1 cellular context compared by ENCODE assay signal in the genomic region with DNA sequence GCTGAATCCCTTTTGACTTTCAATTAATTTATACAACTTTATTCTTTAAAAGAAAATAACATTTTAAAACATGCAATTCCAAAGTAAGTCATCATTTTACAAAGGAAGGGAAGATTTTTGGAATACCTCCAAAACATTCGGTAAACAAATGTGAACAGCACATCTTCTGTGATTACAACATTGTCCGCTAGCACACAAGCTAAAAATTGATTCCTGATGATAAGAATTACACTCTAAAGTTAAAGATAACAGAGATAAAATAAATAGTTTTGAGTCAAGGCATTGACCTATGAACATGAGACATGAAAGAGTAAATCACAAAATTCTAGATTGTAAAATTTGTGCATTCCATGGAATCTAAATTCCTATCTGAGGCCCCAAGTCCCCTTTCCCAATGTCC.
TF ChIP-seq lines count a peak whose summit lies in the region.

No MANE protein-coding gene starts in this region.

TF ChIP-seq in HepG2, 621 proteins besides CTCF, POLR2A, EP300 and RAD21:
- TF ChIP-seq ZNF331 (CRISPR knock-in tag; IDR thresholded peaks at IDR 0.05) (no peak), ZNF510 (CRISPR knock-in tag; IDR thresholded peaks at IDR 0.05; ENCODE audit: low read depth) (no peak), GABPA (IDR thresholded peaks at IDR 0.05; ENCODE audit: low read depth, low read length) (no peak), GABPA (CRISPR knock-in tag; IDR thresholded peaks at IDR 0.05; ENCODE audit: low read depth) (no peak), ZNF792 (CRISPR knock-in tag; IDR thresholded peaks at IDR 0.05) (no peak), NCOA2 (CRISPR knock-in tag; IDR thresholded peaks at IDR 0.05) (peak; percentile 43), ZNF879 (CRISPR knock-in tag; IDR thresholded peaks at IDR 0.05) (no peak), ZNF766 (CRISPR knock-in tag; IDR thresholded peaks at IDR 0.05; ENCODE audit: borderline replicate concordance) (no peak), TGIF2 (CRISPR knock-in tag; IDR thresholded peaks at IDR 0.05) (no peak), FOXP1 (IDR thresholded peaks at IDR 0.05) (no peak), FOXP1 (CRISPR knock-in tag; IDR thresholded peaks at IDR 0.05) (peak; percentile 7; the same call in 1 of the 2 replicates), HDAC2 (CRISPR knock-in tag; IDR thresholded peaks at IDR 0.05) (0 out of 2 replicates have a peak, but pooled peaks have one; percentile 12), RBM22 (optimal IDR thresholded peaks at IDR 0.05; ENCODE audit: low read length) (no peak), CREM (IDR thresholded peaks at IDR 0.05) (peak; percentile 44; the same call in 1 of the 2 replicates), CREM (CRISPR knock-in tag; IDR thresholded peaks at IDR 0.05) (no peak), SRSF1 (optimal IDR thresholded peaks at IDR 0.05; ENCODE audit: low read depth, low read length) (no peak), ZNF616 (CRISPR knock-in tag; IDR thresholded peaks at IDR 0.05; ENCODE audit: low read depth) (no peak), KDM1A (CRISPR knock-in tag; IDR thresholded peaks at IDR 0.05) (no peak), ZNF335 (CRISPR knock-in tag; IDR thresholded peaks at IDR 0.05) (no peak), SOX6 (IDR thresholded peaks at IDR 0.05) (no peak), SOX6 (CRISPR knock-in tag; IDR thresholded peaks at IDR 0.05) (peak; percentile 46; the same call in 1 of the 2 replicates), TCF7L2 (IDR thresholded peaks at IDR 0.05; ENCODE audit: low read depth, low read length) (peak; percentile 38; the same call in 1 of the 2 replicates), GATAD2A (CRISPR knock-in tag; IDR thresholded peaks at IDR 0.05) (peak; percentile 30; the same call in 1 of the 2 replicates), TCF7 (IDR thresholded peaks at IDR 0.05; ENCODE audit: low read depth) (peak; percentile 32; the same call in 1 of the 2 replicates), ZFP82 (CRISPR knock-in tag; IDR thresholded peaks at IDR 0.05; ENCODE audit: borderline replicate concordance) (no peak), ZNF562 (CRISPR knock-in tag; IDR thresholded peaks at IDR 0.05; ENCODE audit: borderline replicate concordance) (no peak)
- TF ChIP-seq, protein P1, sequence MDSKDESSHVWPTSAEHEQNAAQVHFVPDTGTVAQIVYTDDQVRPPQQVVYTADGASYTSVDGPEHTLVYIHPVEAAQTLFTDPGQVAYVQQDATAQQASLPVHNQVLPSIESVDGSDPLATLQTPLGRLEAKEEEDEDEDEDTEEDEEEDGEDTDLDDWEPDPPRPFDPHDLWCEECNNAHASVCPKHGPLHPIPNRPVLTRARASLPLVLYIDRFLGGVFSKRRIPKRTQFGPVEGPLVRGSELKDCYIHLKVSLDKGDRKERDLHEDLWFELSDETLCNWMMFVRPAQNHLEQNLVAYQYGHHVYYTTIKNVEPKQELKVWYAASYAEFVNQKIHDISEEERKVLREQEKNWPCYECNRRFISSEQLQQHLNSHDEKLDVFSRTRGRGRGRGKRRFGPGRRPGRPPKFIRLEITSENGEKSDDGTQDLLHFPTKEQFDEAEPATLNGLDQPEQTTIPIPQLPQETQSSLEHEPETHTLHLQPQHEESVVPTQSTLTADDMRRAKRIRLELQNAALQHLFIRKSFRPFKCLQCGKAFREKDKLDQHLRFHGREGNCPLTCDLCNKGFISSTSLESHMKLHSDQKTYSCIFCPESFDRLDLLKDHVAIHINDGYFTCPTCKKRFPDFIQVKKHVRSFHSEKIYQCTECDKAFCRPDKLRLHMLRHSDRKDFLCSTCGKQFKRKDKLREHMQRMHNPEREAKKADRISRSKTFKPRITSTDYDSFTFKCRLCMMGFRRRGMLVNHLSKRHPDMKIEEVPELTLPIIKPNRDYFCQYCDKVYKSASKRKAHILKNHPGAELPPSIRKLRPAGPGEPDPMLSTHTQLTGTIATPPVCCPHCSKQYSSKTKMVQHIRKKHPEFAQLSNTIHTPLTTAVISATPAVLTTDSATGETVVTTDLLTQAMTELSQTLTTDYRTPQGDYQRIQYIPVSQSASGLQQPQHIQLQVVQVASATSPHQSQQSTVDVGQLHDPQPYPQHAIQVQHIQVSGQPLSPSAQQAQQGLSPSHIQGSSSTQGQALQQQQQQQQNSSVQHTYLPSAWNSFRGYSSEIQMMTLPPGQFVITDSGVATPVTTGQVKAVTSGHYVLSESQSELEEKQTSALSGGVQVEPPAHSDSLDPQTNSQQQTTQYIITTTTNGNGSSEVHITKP (CRISPR knock-in tag; IDR thresholded peaks at IDR 0.05; ENCODE audit: low read depth): no peak
- TF ChIP-seq, protein P2, sequence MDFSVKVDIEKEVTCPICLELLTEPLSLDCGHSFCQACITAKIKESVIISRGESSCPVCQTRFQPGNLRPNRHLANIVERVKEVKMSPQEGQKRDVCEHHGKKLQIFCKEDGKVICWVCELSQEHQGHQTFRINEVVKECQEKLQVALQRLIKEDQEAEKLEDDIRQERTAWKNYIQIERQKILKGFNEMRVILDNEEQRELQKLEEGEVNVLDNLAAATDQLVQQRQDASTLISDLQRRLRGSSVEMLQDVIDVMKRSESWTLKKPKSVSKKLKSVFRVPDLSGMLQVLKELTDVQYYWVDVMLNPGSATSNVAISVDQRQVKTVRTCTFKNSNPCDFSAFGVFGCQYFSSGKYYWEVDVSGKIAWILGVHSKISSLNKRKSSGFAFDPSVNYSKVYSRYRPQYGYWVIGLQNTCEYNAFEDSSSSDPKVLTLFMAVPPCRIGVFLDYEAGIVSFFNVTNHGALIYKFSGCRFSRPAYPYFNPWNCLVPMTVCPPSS (IDR thresholded peaks at IDR 0.05): no peak
- TF ChIP-seq, protein P3, sequence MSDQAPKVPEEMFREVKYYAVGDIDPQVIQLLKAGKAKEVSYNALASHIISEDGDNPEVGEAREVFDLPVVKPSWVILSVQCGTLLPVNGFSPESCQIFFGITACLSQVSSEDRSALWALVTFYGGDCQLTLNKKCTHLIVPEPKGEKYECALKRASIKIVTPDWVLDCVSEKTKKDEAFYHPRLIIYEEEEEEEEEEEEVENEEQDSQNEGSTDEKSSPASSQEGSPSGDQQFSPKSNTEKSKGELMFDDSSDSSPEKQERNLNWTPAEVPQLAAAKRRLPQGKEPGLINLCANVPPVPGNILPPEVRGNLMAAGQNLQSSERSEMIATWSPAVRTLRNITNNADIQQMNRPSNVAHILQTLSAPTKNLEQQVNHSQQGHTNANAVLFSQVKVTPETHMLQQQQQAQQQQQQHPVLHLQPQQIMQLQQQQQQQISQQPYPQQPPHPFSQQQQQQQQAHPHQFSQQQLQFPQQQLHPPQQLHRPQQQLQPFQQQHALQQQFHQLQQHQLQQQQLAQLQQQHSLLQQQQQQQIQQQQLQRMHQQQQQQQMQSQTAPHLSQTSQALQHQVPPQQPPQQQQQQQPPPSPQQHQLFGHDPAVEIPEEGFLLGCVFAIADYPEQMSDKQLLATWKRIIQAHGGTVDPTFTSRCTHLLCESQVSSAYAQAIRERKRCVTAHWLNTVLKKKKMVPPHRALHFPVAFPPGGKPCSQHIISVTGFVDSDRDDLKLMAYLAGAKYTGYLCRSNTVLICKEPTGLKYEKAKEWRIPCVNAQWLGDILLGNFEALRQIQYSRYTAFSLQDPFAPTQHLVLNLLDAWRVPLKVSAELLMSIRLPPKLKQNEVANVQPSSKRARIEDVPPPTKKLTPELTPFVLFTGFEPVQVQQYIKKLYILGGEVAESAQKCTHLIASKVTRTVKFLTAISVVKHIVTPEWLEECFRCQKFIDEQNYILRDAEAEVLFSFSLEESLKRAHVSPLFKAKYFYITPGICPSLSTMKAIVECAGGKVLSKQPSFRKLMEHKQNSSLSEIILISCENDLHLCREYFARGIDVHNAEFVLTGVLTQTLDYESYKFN (CRISPR knock-in tag; conservative IDR thresholded peaks at IDR 0.05): 0 out of 2 replicates have a peak, but pooled peaks have one; percentile 37
- TF ChIP-seq, protein P4, sequence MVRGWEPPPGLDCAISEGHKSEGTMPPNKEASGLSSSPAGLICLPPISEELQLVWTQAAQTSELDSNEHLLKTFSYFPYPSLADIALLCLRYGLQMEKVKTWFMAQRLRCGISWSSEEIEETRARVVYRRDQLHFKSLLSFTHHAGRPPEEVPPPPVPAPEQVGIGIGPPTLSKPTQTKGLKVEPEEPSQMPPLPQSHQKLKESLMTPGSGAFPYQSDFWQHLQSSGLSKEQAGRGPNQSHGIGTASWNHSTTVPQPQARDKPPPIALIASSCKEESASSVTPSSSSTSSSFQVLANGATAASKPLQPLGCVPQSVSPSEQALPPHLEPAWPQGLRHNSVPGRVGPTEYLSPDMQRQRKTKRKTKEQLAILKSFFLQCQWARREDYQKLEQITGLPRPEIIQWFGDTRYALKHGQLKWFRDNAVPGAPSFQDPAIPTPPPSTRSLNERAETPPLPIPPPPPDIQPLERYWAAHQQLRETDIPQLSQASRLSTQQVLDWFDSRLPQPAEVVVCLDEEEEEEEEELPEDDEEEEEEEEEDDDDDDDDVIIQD (CRISPR knock-in tag; IDR thresholded peaks at IDR 0.05; ENCODE audit: low read depth): no peak
- TF ChIP-seq, protein P5, sequence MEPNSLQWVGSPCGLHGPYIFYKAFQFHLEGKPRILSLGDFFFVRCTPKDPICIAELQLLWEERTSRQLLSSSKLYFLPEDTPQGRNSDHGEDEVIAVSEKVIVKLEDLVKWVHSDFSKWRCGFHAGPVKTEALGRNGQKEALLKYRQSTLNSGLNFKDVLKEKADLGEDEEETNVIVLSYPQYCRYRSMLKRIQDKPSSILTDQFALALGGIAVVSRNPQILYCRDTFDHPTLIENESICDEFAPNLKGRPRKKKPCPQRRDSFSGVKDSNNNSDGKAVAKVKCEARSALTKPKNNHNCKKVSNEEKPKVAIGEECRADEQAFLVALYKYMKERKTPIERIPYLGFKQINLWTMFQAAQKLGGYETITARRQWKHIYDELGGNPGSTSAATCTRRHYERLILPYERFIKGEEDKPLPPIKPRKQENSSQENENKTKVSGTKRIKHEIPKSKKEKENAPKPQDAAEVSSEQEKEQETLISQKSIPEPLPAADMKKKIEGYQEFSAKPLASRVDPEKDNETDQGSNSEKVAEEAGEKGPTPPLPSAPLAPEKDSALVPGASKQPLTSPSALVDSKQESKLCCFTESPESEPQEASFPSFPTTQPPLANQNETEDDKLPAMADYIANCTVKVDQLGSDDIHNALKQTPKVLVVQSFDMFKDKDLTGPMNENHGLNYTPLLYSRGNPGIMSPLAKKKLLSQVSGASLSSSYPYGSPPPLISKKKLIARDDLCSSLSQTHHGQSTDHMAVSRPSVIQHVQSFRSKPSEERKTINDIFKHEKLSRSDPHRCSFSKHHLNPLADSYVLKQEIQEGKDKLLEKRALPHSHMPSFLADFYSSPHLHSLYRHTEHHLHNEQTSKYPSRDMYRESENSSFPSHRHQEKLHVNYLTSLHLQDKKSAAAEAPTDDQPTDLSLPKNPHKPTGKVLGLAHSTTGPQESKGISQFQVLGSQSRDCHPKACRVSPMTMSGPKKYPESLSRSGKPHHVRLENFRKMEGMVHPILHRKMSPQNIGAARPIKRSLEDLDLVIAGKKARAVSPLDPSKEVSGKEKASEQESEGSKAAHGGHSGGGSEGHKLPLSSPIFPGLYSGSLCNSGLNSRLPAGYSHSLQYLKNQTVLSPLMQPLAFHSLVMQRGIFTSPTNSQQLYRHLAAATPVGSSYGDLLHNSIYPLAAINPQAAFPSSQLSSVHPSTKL (CRISPR knock-in tag; IDR thresholded peaks at IDR 0.05): peak; percentile 10; the same call in 1 of the 2 replicates
- TF ChIP-seq, protein P6, sequence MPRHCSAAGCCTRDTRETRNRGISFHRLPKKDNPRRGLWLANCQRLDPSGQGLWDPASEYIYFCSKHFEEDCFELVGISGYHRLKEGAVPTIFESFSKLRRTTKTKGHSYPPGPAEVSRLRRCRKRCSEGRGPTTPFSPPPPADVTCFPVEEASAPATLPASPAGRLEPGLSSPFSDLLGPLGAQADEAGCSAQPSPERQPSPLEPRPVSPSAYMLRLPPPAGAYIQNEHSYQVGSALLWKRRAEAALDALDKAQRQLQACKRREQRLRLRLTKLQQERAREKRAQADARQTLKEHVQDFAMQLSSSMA (CRISPR knock-in tag; IDR thresholded peaks at IDR 0.05): no peak
